Comparison of ENCODE assay signal across 8 cellular contexts in genomic region chr2:42095923-42096408, GRCh38. TPM values are rescaled to one million over a fixed set of nuclear protein-coding genes. Genes with fewer than 3 reads are reported as not detected.
DNase-seq lines count a peak whose midpoint lies in the region; ATAC-seq and TF ChIP-seq lines count a peak whose summit lies in the region.

No MANE protein-coding gene starts in this region.

- DNase-seq in AG10803 (ENCODE audit: low read depth) (peak; percentile 73), GM23338 (ENCODE audit: low spot score) (peak; percentile 77), NCI-H2227 (lab: John Stamatoyannopoulos, UW; ENCODE audit: unreplicated experiment) (peak; percentile 83), cardiac fibroblast (ENCODE audit: low read depth in 2 of 2) (peak; percentile 88 to 89), left lung (peak in 1 of 2 donors; percentile 76), GOT3 (lab: John Stamatoyannopoulos, UW) (no peak)
- peak; percentile 36 to 60 (median 41) for DNase-seq in activated CD4-positive, CD25-positive, alpha-beta regulatory T cell (lab: John Stamatoyannopoulos, UW)
- DNase-seq in stimulated activated CD4-positive, alpha-beta T cell treated with anti-CD3 and anti-CD28 coated beads, Interleukin-4, amount 100 ng/mL, for 48 hours (ENCODE audit: low read depth in 2 of 2), result peak; percentile 58 to 70

- peaks cover 13% of the 10 kb centered on the region for H3K9me3 Mint-ChIP-seq in GM23338

- peaks cover 12% of the 10 kb centered on the region for H3K27me3 Mint-ChIP-seq in GM23338 (ENCODE audit: insufficient read depth, low read depth, poor library complexity)

- H3K4me2 ChIP-seq in GM23338, result no peak overlapping the region

- peaks cover 7% of the 10 kb centered on the region; the same call in 1 of the 2 replicates for H3K36me3 ChIP-seq in GM23338 (ENCODE audit: insufficient read depth)
- no peaks in the 10 kb centered on the region for H3K36me3 ChIP-seq in left lung

- H3K27ac ChIP-seq in GM23338 (ENCODE audit: low read depth), result no peak overlapping the region
- H3K27ac ChIP-seq in left lung, result no peak overlapping the region

- peaks cover 12% of the 10 kb centered on the region for H3K4me1 Mint-ChIP-seq in GM23338

- no peak overlapping the region for H3K4me3 Mint-ChIP-seq in GM23338

- H4K20me1 ChIP-seq in GM23338 (replicated peaks; ENCODE audit: insufficient read depth), result no peaks in the 10 kb centered on the region

- H3K36me3 Mint-ChIP-seq in GM23338 (ENCODE audit: low read depth), result peaks cover 12% of the 10 kb centered on the region

- peaks cover 14% of the 10 kb centered on the region for H3K4me1 ChIP-seq in GM23338 (ENCODE audit: insufficient read depth)
- H3K4me1 ChIP-seq in left lung, result peaks cover 12 to 65% of the 10 kb centered on the region in 2 donors

- no peaks in the 10 kb centered on the region for H3K9me3 ChIP-seq in left lung

- ATAC-seq in GM23338 (no peak), left lung (peak; percentile 66)

- no peaks in the 10 kb centered on the region for H3K9me2 ChIP-seq in GM23338 (ENCODE audit: insufficient read depth)

- peaks cover 10% of the 10 kb centered on the region for H3K27me3 ChIP-seq in GM23338 (ENCODE audit: insufficient read depth)
- no peaks in the 10 kb centered on the region for H3K27me3 ChIP-seq in left lung

- intact Hi-C loops in left lung (cut with DNase I), result loop anchor here in 1 of 2 donors (5.0 to 10.0 kb wide), 2 partner anchors 106 to 239 kb away; no protein-coding TSS in a partner anchor

- H3K27ac Mint-ChIP-seq in GM23338, result no peak overlapping the region

- TF ChIP-seq CTCF in AG10803 (conservative IDR thresholded peaks at IDR 0.05; ENCODE audit: low read length) (peak; percentile 83), GM23338 (conservative IDR thresholded peaks at IDR 0.05; ENCODE audit: low read depth in 2 of 2) (peak; percentile 84 to 99), cardiac fibroblast (IDR thresholded peaks at IDR 0.05; ENCODE audit: low read depth, low read length) (peak; percentile 70), left lung (IDR thresholded peaks at IDR 0.05) (peak; percentile 72)

- H2AFZ ChIP-seq in GM23338, result no peak overlapping the region

- H3K79me2 ChIP-seq in GM23338 (replicated peaks; ENCODE audit: insufficient read depth), result no peaks in the 10 kb centered on the region

- H3F3A ChIP-seq in GM23338 (replicated peaks; ENCODE audit: low read depth), result 0 out of 2 replicates have a peak, but pooled peaks cover 4% of the 10 kb centered on the region

- H3K4me3 ChIP-seq in AG10803 (ENCODE audit: low read length) (no peak overlapping the region), GM23338 (no peak overlapping the region), cardiac fibroblast (replicated peaks in 1 of 2; ENCODE audit: low read depth in 2 of 2, low read length in 2 of 2) (no peak overlapping the region), left lung (no peak overlapping the region)

TF ChIP-seq in GM23338, 12 proteins besides CTCF, POLR2A, EP300 and RAD21:
- TF ChIP-seq ZNF462 (CRISPR knock-in tag; IDR thresholded peaks at IDR 0.05) (no peak), ZNF331 (CRISPR knock-in tag; IDR thresholded peaks at IDR 0.05; ENCODE audit: low read depth) (no peak)
TF ChIP-seq in GM23338: peak in this region for 0.

RNA-seq across cellular contexts. Expression of gene PKDCC, which starts 48.1 kb away (rescaled TPM):
- 32.8 and 44.8 TPM in 2 replicates for total RNA-seq in GM23338 (2014; rRNA removed; shearing (Covaris generic))
- 7.0 and 9.3 TPM in 2 replicates for polyA plus RNA-seq in GM23338 (2016; fragmentation: Nextera tagmentation; extraction: Ambion mirVana)
- total RNA-seq in left lung, result 10 to 100 TPM; 63.1 to 68.2 TPM
